12 cellular contexts compared by ENCODE assay signal in the genomic region with DNA sequence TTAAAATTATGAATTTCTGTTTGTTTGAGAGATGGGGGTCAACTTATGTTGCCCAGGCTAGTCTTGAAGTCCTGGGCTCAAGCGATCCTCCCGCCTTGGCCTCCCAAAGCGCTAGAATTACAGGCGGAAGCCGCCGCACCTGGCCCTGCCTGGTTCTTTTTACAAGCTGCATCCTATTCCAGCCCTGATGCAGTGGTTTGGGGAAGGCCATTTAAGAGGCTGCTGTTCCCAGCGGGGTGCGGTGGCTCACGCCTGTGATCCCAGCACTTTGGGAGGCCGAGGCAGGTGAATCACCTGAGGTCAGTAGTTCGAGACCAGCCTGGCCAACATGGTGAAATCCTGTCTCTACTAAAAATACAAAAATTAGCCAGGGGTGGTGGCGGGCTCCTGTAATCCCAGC. TPM values are rescaled to one million over a fixed set of nuclear protein-coding genes. Genes with fewer than 3 reads are reported as not detected.
A peak's percentile ranks its signal among the peaks of the same experiment; 100 is the strongest.
DNase-seq lines count a peak whose midpoint lies in the region; ATAC-seq and TF ChIP-seq lines count a peak whose summit lies in the region.
"Not testable (repeated sequence)": the region's sequence is repeated elsewhere in the genome, so short reads cannot be mapped to it uniquely, and the experiment has no call there.
"Had no signal": no experiment of that assay in that cellular context is flagged by ENCODE, and none has a peak within 500 bp of the region (broad histone marks: within the 10 kb centered on the region; RNA-seq: fewer than 3 reads in every experiment).

No MANE protein-coding gene starts in this region.

- H3K36me3 ChIP-seq in RWPE2 (ENCODE audit: low read depth) (peaks cover 56% of the 10 kb centered on the region), iPS-18a (ENCODE audit: control insufficient read depth, low read depth, low read length) (peaks cover 37% of the 10 kb centered on the region), muscle layer of duodenum (ENCODE audit: control insufficient read depth in 1 of 2, insufficient read depth in 2 of 2, low read length in 2 of 2) (peaks cover 15 to 33% of the 10 kb centered on the region in 2 donors), tibial nerve (peaks cover 3 to 52% (median 11%) of the 10 kb centered on the region in 3 donors)

- 86 to 94% methylated on average over 12 of the region's 12 CpGs for WGBS in tibial nerve, 2 donors

- ATAC-seq in RWPE2 (ENCODE audit: low read depth) = not testable (repeated sequence)

- not testable (repeated sequence) for TF ChIP-seq EP300 in tibial nerve (IDR thresholded peaks at IDR 0.05)

- not testable (repeated sequence) for TF ChIP-seq CTCF in RWPE2 (IDR thresholded peaks at IDR 0.05; ENCODE audit: poor library complexity, severe bottlenecking); brain (conservative IDR thresholded peaks at IDR 0.05); retinal pigment epithelial cell (conservative IDR thresholded peaks at IDR 0.05; ENCODE audit: low read depth, low read length); tibial nerve (IDR thresholded peaks at IDR 0.05)

- DNase-seq in Daoy (ENCODE audit: low read depth) = peak; percentile 18
- DNase-seq in RWPE2 (ENCODE audit: low spot score); epithelial cell of prostate (ENCODE audit: low read depth, low spot score); retinal pigment epithelial cell (ENCODE audit: low read depth); tibial nerve (ENCODE audit: low spot score in 2 of 2): not testable (repeated sequence)

- H3K27ac Mint-ChIP-seq in brain = peak overlapping the region in 4 of 5 experiments; percentile 87 to 94 (median 92)

- peaks cover 10% of the 10 kb centered on the region for H3K27me3 Mint-ChIP-seq in brain

- H3K27ac ChIP-seq in RWPE2 (ENCODE audit: poor library complexity, severe bottlenecking) (peak overlapping the region; percentile 92), epithelial cell of prostate (peak overlapping the region; percentile 98), iPS-18a (ENCODE audit: low read length) (peak overlapping the region; percentile 86), muscle layer of duodenum (ENCODE audit: low read length) (peak overlapping the region; percentile 99), tibial nerve (peak overlapping the region; percentile 91 to 98 (median 96))

- H3K27me3 ChIP-seq in RWPE2 (ENCODE audit: insufficient read depth, poor library complexity, severe bottlenecking); iPS-18a (ENCODE audit: control insufficient read depth, insufficient read depth, low read length); muscle layer of duodenum (ENCODE audit: low read depth, low read length); tibial nerve: not testable (repeated sequence)

- peaks cover 57% of the 10 kb centered on the region for H3K36me3 Mint-ChIP-seq in brain

- peaks cover 12% of the 10 kb centered on the region for H3K4me1 ChIP-seq in RWPE2 (ENCODE audit: insufficient read depth, poor library complexity, severe bottlenecking)
- H3K4me1 ChIP-seq in iPS-18a (ENCODE audit: control insufficient read depth, low read depth, low read length) = peaks cover 22% of the 10 kb centered on the region
- H3K4me1 ChIP-seq in muscle layer of duodenum (ENCODE audit: control insufficient read depth in 1 of 2, insufficient read depth in 2 of 2, low read length in 2 of 2) = peaks cover 11 to 36% of the 10 kb centered on the region in 2 donors
- H3K4me1 ChIP-seq in tibial nerve = peaks cover 3 to 53% (median 25%) of the 10 kb centered on the region in 4 donors

- H3K9me3 ChIP-seq in RWPE2 (ENCODE audit: severe bottlenecking); iPS-18a (ENCODE audit: control insufficient read depth, low read depth, low read length); muscle layer of duodenum (ENCODE audit: control insufficient read depth in 1 of 2, low read length in 2 of 2); tibial nerve: not testable (repeated sequence)

- H3K9me3 Mint-ChIP-seq in brain = not testable (repeated sequence)

- peak overlapping the region in 3 of 5 experiments; percentile 90 to 99 (median 97) for H3K4me3 Mint-ChIP-seq in brain

- H3K9ac ChIP-seq in iPS-18a (ENCODE audit: low read length) = peak overlapping the region; percentile 88

- not testable (repeated sequence) for H3K4me3 ChIP-seq in RWPE2 (ENCODE audit: severe bottlenecking); tibial nerve
- H3K4me3 ChIP-seq in iPS-18a (ENCODE audit: low read length) = peak overlapping the region; percentile 38
- peak overlapping the region in 1 of 2 donors; percentile 15 for H3K4me3 ChIP-seq in muscle layer of duodenum (ENCODE audit: low read depth in 1 of 2, low read length in 2 of 2)
- H3K4me3 ChIP-seq in retinal pigment epithelial cell (ENCODE audit: low read length) = peak overlapping the region; percentile 25

- TF ChIP-seq POLR2A in tibial nerve (IDR thresholded peaks at IDR 0.05) = not testable (repeated sequence)

- peaks cover 30% of the 10 kb centered on the region for H3K4me1 Mint-ChIP-seq in brain

RNA-seq across cellular contexts. Expression of a gene that starts 2.9 kb away (rescaled TPM):
- total RNA-seq in Daoy (2014; rRNA removed; shearing (Covaris generic)) = 133 and 135 TPM in 2 replicates
- 83.8 TPM for polyA plus RNA-seq in brain (ENCODE audit: insufficient read depth, low read depth, low replicate concordance)
- 10 to 100 TPM; 58.8 to 87.7 (median 70.3) TPM for total RNA-seq in tibial nerve

RNA-seq across cellular contexts. Expression of a gene that starts 17.3 kb away (rescaled TPM):
- 1,288 and 1,386 TPM in 2 replicates for total RNA-seq in Daoy (2014; rRNA removed; shearing (Covaris generic))
- 3,920 TPM for polyA plus RNA-seq in brain (ENCODE audit: insufficient read depth, low read depth, low replicate concordance)
- 1,000 to 10,000 TPM; 1,233 to 1,650 (median 1,549) TPM for total RNA-seq in tibial nerve

RNA-seq across cellular contexts. Expression of a gene that starts 35.1 kb away (rescaled TPM):
- not detected in 2 replicates for total RNA-seq in Daoy (2014; rRNA removed; shearing (Covaris generic))
- 0.31 TPM for polyA plus RNA-seq in brain (ENCODE audit: insufficient read depth, low read depth, low replicate concordance)
- not detected for total RNA-seq in tibial nerve
- total RNA-seq: activated naive CD4-positive, alpha-beta T cell treated with anti-CD3 and anti-CD28 coated beads for 36 hours; foreskin keratinocyte; H4; lung microvascular endothelial cell had no signal
- polyA plus RNA-seq: foreskin keratinocyte had no signal

RNA-seq across cellular contexts. Expression of a gene that starts 39.6 kb away (rescaled TPM):
- total RNA-seq in Daoy (2014; rRNA removed; shearing (Covaris generic)) = 25.7 and 31.5 TPM in 2 replicates
- 41.9 TPM for polyA plus RNA-seq in brain (ENCODE audit: insufficient read depth, low read depth, low replicate concordance)
- total RNA-seq in tibial nerve = 10 to 100 TPM; 23.0 to 32.4 (median 26.3) TPM
